In genomic region chr17:1899403-1900000, GRCh38 we compare ENCODE assay signal across 19 cellular contexts.
DNase-seq lines count a peak whose midpoint lies in the region; ATAC-seq, FAIRE-seq and TF ChIP-seq lines count a peak whose summit lies in the region.
"Had no signal": no experiment of that assay in that cellular context is flagged by ENCODE, and none has a peak within 500 bp of the region (broad histone marks: within the 10 kb centered on the region; RNA-seq: fewer than 3 reads in every experiment).

No MANE protein-coding gene starts in this region.

- no peaks in the 10 kb centered on the region for H3F3A ChIP-seq in smooth muscle cell (ENCODE audit: low read depth)

- no peak for ATAC-seq in GM19452 (IDR thresholded peaks at IDR 0.05; ENCODE audit: unreplicated experiment)
- ATAC-seq: stimulated activated memory B cell treated with anti-CD40 and anti-IgM and Interleukin-4, amounts not matched to agents 10 μg/mL and 1 μg/mL and 100 μg/mL, for 72 hours had no signal

- WGBS in smooth muscle cell (ENCODE audit: low lambda C conversion rate), result 95% methylated on average over 8 of the region's 8 CpGs

- peaks cover 8% of the 10 kb centered on the region for H3K27me3 ChIP-seq in smooth muscle cell (ENCODE audit: low read depth)
- H3K27me3 ChIP-seq: ovary, tibial nerve had no signal

- no peaks in the 10 kb centered on the region for H4K20me1 ChIP-seq in smooth muscle cell (ENCODE audit: low read depth)

- H3K4me1 ChIP-seq in smooth muscle cell (ENCODE audit: low read depth), result peaks cover 4% of the 10 kb centered on the region
- H3K4me1 ChIP-seq: tibial nerve had no signal

- DNase-seq in NCI-H82 (lab: John Stamatoyannopoulos, UW) (peak; percentile 27), NCI-H82 treated with DMSO at 0.1 percent for 48 hours (lab: John Stamatoyannopoulos, UW; ENCODE audit: unreplicated experiment) (no peak), RKO (ENCODE audit: low spot score) (peak; percentile 7), fibroblast of the aortic adventitia (ENCODE audit: low read depth) (no peak), smooth muscle cell (lab: John Stamatoyannopoulos, UW; ENCODE audit: unreplicated experiment) (no peak), RCC 7860 (ENCODE audit: low spot score) (no peak)
- no peak for DNase-seq in NK-92 treated with Interleukin-12 subunit alpha and Interleukin-12 subunit beta, amount 100 ng/mL, for 24 hours (lab: John Stamatoyannopoulos, UW)
- DNase-seq: activated CD8-positive, alpha-beta memory T cell treated with anti-CD3 and anti-CD28 coated beads, Interleukin-2, amount 50 U/mL, for 4 hours; activated gamma-delta T cell treated with Interleukin-2 at 50 U/mL for 16 hours; CD4-positive, alpha-beta memory T cell; H7; NCI-H146; NCI-H226; ovary had no signal

- no peak overlapping the region for H3K27ac ChIP-seq in smooth muscle cell (ENCODE audit: low read depth)
- H3K27ac ChIP-seq: 22Rv1, ovary, tibial nerve had no signal

- H2AFZ ChIP-seq in smooth muscle cell (ENCODE audit: low read depth), result no peak overlapping the region

- no peaks in the 10 kb centered on the region for H3K9me3 ChIP-seq in smooth muscle cell (replicated peaks; ENCODE audit: low read depth)
- H3K9me3 ChIP-seq: ovary, tibial nerve had no signal

- no peak for FAIRE-seq in RCC 7860 (lab: Jason Lieb, UNC)
- FAIRE-seq: HTR-8/SVneo had no signal

- no peaks in the 10 kb centered on the region for H3K79me2 ChIP-seq in smooth muscle cell (ENCODE audit: low read depth)

- peaks cover 4% of the 10 kb centered on the region for H3K36me3 ChIP-seq in smooth muscle cell (ENCODE audit: low read depth)
- H3K36me3 ChIP-seq: ovary had no signal

- H3K9ac ChIP-seq in smooth muscle cell (ENCODE audit: low read depth), result no peak overlapping the region

- peak; percentile 39 for TF ChIP-seq CTCF in fibroblast of the aortic adventitia (IDR thresholded peaks at IDR 0.05; ENCODE audit: insufficient read depth, low read length)
- peak; percentile 29 for TF ChIP-seq CTCF in smooth muscle cell (IDR thresholded peaks at IDR 0.05; ENCODE audit: borderline replicate concordance, insufficient read depth, poor library complexity, severe bottlenecking)

- H3K4me3 ChIP-seq in fibroblast of the aortic adventitia (ENCODE audit: low read depth, low read length) (no peak overlapping the region), smooth muscle cell (no peak overlapping the region)
- H3K4me3 ChIP-seq: ovary, tibial nerve had no signal

- no peak overlapping the region for H3K4me2 ChIP-seq in smooth muscle cell

Comparison
In these comparisons a context has a peak if more than half of its experiments do, and no peak if none do; other contexts are left out.
1. DNase-seq: peak in NCI-H82 (single experiment) and RKO (single experiment); none in NCI-H82 treated with DMSO at 0.1 percent for 48 hours (single experiment), fibroblast of the aortic adventitia (single experiment), smooth muscle cell (single experiment), NK-92 treated with Interleukin-12 subunit alpha and Interleukin-12 subunit beta, amount 100 ng/mL, for 24 hours (single experiment) and RCC 7860 (single experiment).